In genomic region chr1:236754525-236755210, GRCh38 we compare ENCODE assay signal across 24 cellular contexts. TPM values are rescaled to one million over a fixed set of nuclear protein-coding genes. Genes with fewer than 3 reads are reported as not detected.
DNase-seq lines count a peak whose midpoint lies in the region; ATAC-seq and TF ChIP-seq lines count a peak whose summit lies in the region.
"Had no signal": no experiment of that assay in that cellular context is flagged by ENCODE, and none has a peak within 500 bp of the region (broad histone marks: within the 10 kb centered on the region; RNA-seq: fewer than 3 reads in every experiment).

No MANE protein-coding gene starts in this region.

- no peak overlapping the region for H3K9ac ChIP-seq in skeletal muscle tissue (ENCODE audit: low read depth in 1 of 3, low read length in 3 of 3)
- H3K9ac ChIP-seq: GM23248 had no signal

- POLR2A ChIA-PET in HEK293 (lab: Yijun Ruan, JAX): interaction anchor here (1.5 kb wide), 1 partner anchor 40 kb away, joined by 3 read pairs; the partner anchor contains the start of gene MTR

- H3K27me3 ChIP-seq in heart left ventricle: no peaks in the 10 kb centered on the region
- no peaks in the 10 kb centered on the region for H3K27me3 ChIP-seq in right cardiac atrium (ENCODE audit: control insufficient read depth, insufficient read depth)
- H3K27me3 ChIP-seq in skeletal muscle tissue (ENCODE audit: control insufficient read depth in 3 of 3, insufficient read depth in 3 of 3, low read length in 3 of 3): no peaks in the 10 kb centered on the region
- H3K27me3 ChIP-seq in upper lobe of right lung: no peaks in the 10 kb centered on the region
- H3K27me3 ChIP-seq: BE2C had no signal

- peak overlapping the region in 8 of 12 donors; percentile 38 to 73 (median 62) for H3K27ac ChIP-seq in heart left ventricle
- no peak overlapping the region for H3K27ac ChIP-seq in HEK293 (ENCODE audit: extremely low read depth, low read depth, low read length)
- peak overlapping the region; percentile 63 for H3K27ac ChIP-seq in right cardiac atrium (ENCODE audit: low read length)
- peak overlapping the region; percentile 8 for H3K27ac ChIP-seq in skeletal muscle tissue (ENCODE audit: low read depth, low read length)
- no peak overlapping the region for H3K27ac ChIP-seq in upper lobe of right lung
- H3K27ac ChIP-seq: GM23248 had no signal

- H3K36me3 ChIP-seq in heart left ventricle (peaks cover 0 to 84% (median 40%) of the 10 kb centered on the region in 9 donors), HEK293 (ENCODE audit: control insufficient read depth in 2 of 2, insufficient read depth in 1 of 2, low read length in 2 of 2) (peaks cover 6 to 59% of the 10 kb centered on the region in 2 experiments; a peak in 2 of 3 replicates), skeletal muscle tissue (ENCODE audit: control insufficient read depth in 3 of 3, insufficient read depth in 3 of 3, low read length in 3 of 3) (peaks cover 57 to 74% (median 64%) of the 10 kb centered on the region in 3 donors), upper lobe of right lung (no peaks in the 10 kb centered on the region)
- H3K36me3 ChIP-seq: BE2C had no signal

- TF ChIP-seq CTCF in heart left ventricle (IDR thresholded peaks at IDR 0.05): no peak
- TF ChIP-seq CTCF in HEK293 (tag by site-specific recombination; IDR thresholded peaks at IDR 0.05): no peak
- no peak for TF ChIP-seq CTCF in upper lobe of right lung (IDR thresholded peaks at IDR 0.05)

- H3K4me3 ChIP-seq in heart left ventricle (no peak overlapping the region), HEK293 (ENCODE audit: low read depth, low read length) (no peak overlapping the region), right cardiac atrium (ENCODE audit: low read length) (no peak overlapping the region), skeletal muscle tissue (ENCODE audit: low read length in 3 of 3) (no peak overlapping the region), upper lobe of right lung (no peak overlapping the region)
- H3K4me3 ChIP-seq: GM23248 had no signal

- DNase-seq in heart left ventricle (no peak), cardiac septum (ENCODE audit: low spot score) (no peak), right cardiac atrium (no peak), DMS79 treated with DMSO at 0.1 percent for 48 hours (lab: John Stamatoyannopoulos, UW) (no peak), upper lobe of right lung (no peak)
- DNase-seq: 8988T, ACHN, BE2C, Calu3, GM23248, H7, Kasumi-1, NCI-H1092 treated with DMSO at 0.1 percent for 48 hours, NCI-H1436, NCI-H187, NCI-H2081 treated with DMSO at 0.1 percent for 48 hours, NCI-H2171, NCI-H226, NCI-H510A, NCI-H69, RPMI8226, SHP77 treated with DMSO at 0.1 percent for 48 hours had no signal

- ATAC-seq in heart left ventricle: no peak
- peak in 1 of 2 donors; percentile 25 for ATAC-seq in right cardiac atrium
- ATAC-seq in upper lobe of right lung: no peak

- 59 to 64% (median 63%) methylated on average over 18 of the region's 18 CpGs for WGBS in heart left ventricle, 4 donors
- 74% methylated on average over 18 of the region's 18 CpGs for WGBS in right cardiac atrium

- intact Hi-C loops in heart left ventricle (cut with DNase I): no loop called here
- intact Hi-C loops in cardiac septum (cut with DNase I): loop anchor here (5.0 kb wide), 1 partner anchor 118 kb away; no protein-coding TSS in a partner anchor
- intact Hi-C loops in right cardiac atrium (cut with DNase I): no loop called here
- intact Hi-C loops in upper lobe of right lung (cut with DNase I): no loop called here

- TF ChIP-seq POLR2A in heart left ventricle (IDR thresholded peaks at IDR 0.05): no peak

- CTCF ChIA-PET in HEK293 (lab: Yijun Ruan, JAX): interaction anchor here (0.5 to 2.2 kb wide), 13 partner anchors 9 to 916 kb away, joined by 3 to 23 read pairs (median 3); no protein-coding TSS in a partner anchor

- peaks cover 0 to 43% (median 8%) of the 10 kb centered on the region in 12 donors for H3K4me1 ChIP-seq in heart left ventricle
- no peaks in the 10 kb centered on the region for H3K4me1 ChIP-seq in HEK293 (ENCODE audit: control insufficient read depth, insufficient read depth, low read length)
- H3K4me1 ChIP-seq in right cardiac atrium (ENCODE audit: control insufficient read depth, insufficient read depth, low read length): no peaks in the 10 kb centered on the region
- peaks cover 0 to 3% (median 0%) of the 10 kb centered on the region in 3 donors for H3K4me1 ChIP-seq in skeletal muscle tissue (ENCODE audit: control insufficient read depth in 3 of 3, insufficient read depth in 3 of 3, low read length in 3 of 3)
- no peaks in the 10 kb centered on the region for H3K4me1 ChIP-seq in upper lobe of right lung
- H3K4me1 ChIP-seq: BE2C had no signal

- no peaks in the 10 kb centered on the region for H3K9me3 ChIP-seq in heart left ventricle
- H3K9me3 ChIP-seq in HEK293 (ENCODE audit: control insufficient read depth, insufficient read depth, low read depth, low read length): no peaks in the 10 kb centered on the region
- H3K9me3 ChIP-seq in right cardiac atrium (ENCODE audit: control insufficient read depth, low read length): no peaks in the 10 kb centered on the region
- H3K9me3 ChIP-seq in skeletal muscle tissue (ENCODE audit: control insufficient read depth in 3 of 3, low read length in 3 of 3): no peaks in the 10 kb centered on the region
- no peaks in the 10 kb centered on the region for H3K9me3 ChIP-seq in upper lobe of right lung
- H3K9me3 ChIP-seq: BE2C had no signal

TF ChIP-seq in HEK293, 187 proteins besides CTCF, POLR2A, EP300 and RAD21:
- TF ChIP-seq PRDM10 (tag by site-specific recombination; IDR thresholded peaks at IDR 0.05) (no peak), REST (tag by site-specific recombination; IDR thresholded peaks at IDR 0.05) (no peak), EGR2 (tag by site-specific recombination; IDR thresholded peaks at IDR 0.05; ENCODE audit: low read depth) (peak; percentile 36; the same call in 1 of the 2 replicates), ZNF600 (tag by site-specific recombination; IDR thresholded peaks at IDR 0.05) (0 out of 2 replicates have a peak, but pooled peaks have one; percentile 18), FEZF1 (tag by site-specific recombination; IDR thresholded peaks at IDR 0.05) (no peak)

RNA-seq across cellular contexts. Expression of gene MTR, which starts 40.4 kb away (rescaled TPM):
- 10 to 100 TPM; 30.8 to 84.2 (median 51.4) TPM for total RNA-seq in heart left ventricle
- 10 to 100 TPM; 11.8 to 12.8 TPM for polyA plus RNA-seq in heart left ventricle
- 58.8 TPM for total RNA-seq in cardiac septum
- total RNA-seq in right cardiac atrium: 10 to 100 TPM; 37.6 to 54.6 (median 41.9) TPM
- 9.0 TPM for polyA plus RNA-seq in right cardiac atrium
- total RNA-seq in skeletal muscle tissue: 23.5 TPM
- total RNA-seq in upper lobe of right lung: 37.9 TPM

Comparison
In these comparisons a context has a peak if more than half of its experiments do, and no peak if none do; other contexts are left out.
1. H3K27ac ChIP-seq: peak in heart left ventricle (8 of 12), right cardiac atrium (single experiment) and skeletal muscle tissue (single experiment); none in HEK293 (single experiment) and upper lobe of right lung (single experiment).